In genomic region chr2:1521191-1521877, GRCh38 we compare ENCODE assay signal across 18 cellular contexts.
"Had no signal": no experiment of that assay in that cellular context is flagged by ENCODE, and none has a peak within 500 bp of the region (broad histone marks: within the 10 kb centered on the region; RNA-seq: fewer than 3 reads in every experiment).

No MANE protein-coding gene starts in this region.

- H3K9me3 ChIP-seq: ascending aorta, lower lobe of right lung, neutrophil, thoracic aorta, upper lobe of right lung had no signal

- H3K4me1 ChIP-seq: ascending aorta, lower lobe of right lung, parathyroid adenoma, upper lobe of right lung had no signal

- H3K4me3 ChIP-seq: ascending aorta, lower lobe of right lung, thoracic aorta, upper lobe of right lung had no signal

- H3K27me3 ChIP-seq: ascending aorta, neutrophil, upper lobe of right lung had no signal

- DNase-seq: activated CD4-positive, alpha-beta memory T cell treated with anti-CD3 and anti-CD28 coated beads for 36 hours; activated naive CD4-positive, alpha-beta T cell treated with anti-CD3 and anti-CD28 coated beads, Interleukin-2, amount 50 U/mL, for 16 hours; activated T-cell treated with anti-CD3 and anti-CD28 coated beads, Interleukin-2, amount 50 U/mL, for 1 hour; cortex of kidney; erythroblast; hypothalamus; islet precursor cell; lower lobe of right lung; natural killer cell; retina; stimulated activated CD4-positive, alpha-beta T cell treated with anti-CD3 and anti-CD28 coated beads, Interleukin-2, amount 100 ng/mL, for 24 hours; T-helper 2 cell; upper lobe of right lung; WERI-Rb-1 had no signal

- H3K36me3 ChIP-seq: ascending aorta, lower lobe of right lung, neutrophil, thoracic aorta, upper lobe of right lung, WERI-Rb-1 had no signal

- ATAC-seq: natural killer cell, upper lobe of right lung had no signal

- H3K27ac ChIP-seq: ascending aorta, lower lobe of right lung, neutrophil, parathyroid adenoma, thoracic aorta, upper lobe of right lung, WERI-Rb-1 had no signal
